18 cellular contexts compared by ENCODE assay signal in genomic region chr2:54531558-54531957, GRCh38.
DNase-seq lines count a peak whose midpoint lies in the region; ATAC-seq and TF ChIP-seq lines count a peak whose summit lies in the region.
"Had no signal": no experiment of that assay in that cellular context is flagged by ENCODE, and none has a peak within 500 bp of the region (broad histone marks: within the 10 kb centered on the region; RNA-seq: fewer than 3 reads in every experiment).

No MANE protein-coding gene starts in this region.

- no peaks in the 10 kb centered on the region for H3K27me3 Mint-ChIP-seq in HFFc6 (ENCODE audit: insufficient read depth)

- H3K36me3 Mint-ChIP-seq in HFFc6 (ENCODE audit: low read depth): peaks cover 42% of the 10 kb centered on the region
- H3K36me3 Mint-ChIP-seq: activated CD8-positive, alpha-beta memory T cell treated with anti-CD3 and anti-CD28 coated beads, Interleukin-2, amount 10 ng/mL, durations not matched to agents 7 days and 5 days; activated naive CD4-positive, alpha-beta T cell treated with anti-CD3 and anti-CD28 coated beads, Interleukin-2, amount 50 U/mL, for 72 hours had no signal

- no peaks in the 10 kb centered on the region for H3K9me3 ChIP-seq in skeletal muscle satellite cell (replicated peaks; ENCODE audit: low read length)
- no peaks in the 10 kb centered on the region for H3K9me3 ChIP-seq in MM.1S (replicated peaks; ENCODE audit: insufficient read depth, low read length)

- no peak overlapping the region for H2AFZ ChIP-seq in MM.1S (ENCODE audit: low read length)

- H3K4me1 Mint-ChIP-seq in HFFc6 (ENCODE audit: low read depth): peaks cover 58% of the 10 kb centered on the region

- H3K79me2 ChIP-seq in MM.1S (ENCODE audit: low read length): peaks cover 17% of the 10 kb centered on the region

- no peaks in the 10 kb centered on the region for H3K9me2 ChIP-seq in MM.1S (replicated peaks; ENCODE audit: insufficient read depth, low read length)

- peak overlapping the region; percentile 34 for H3K9ac ChIP-seq in skeletal muscle satellite cell (ENCODE audit: low read depth, low read length)
- H3K9ac ChIP-seq in MM.1S (ENCODE audit: low read length): no peak overlapping the region

- H3K27ac ChIP-seq in adipose tissue (ENCODE audit: low read depth, low read length) (peak overlapping the region; percentile 15), MM.1S (ENCODE audit: low read length) (no peak overlapping the region)
- H3K27ac ChIP-seq: WERI-Rb-1 had no signal

- 65 to 73% (median 72%) methylated on average over 5 of the region's 5 CpGs for WGBS in adipose tissue, 3 donors

- no peak for TF ChIP-seq CTCF in HFFc6 (IDR thresholded peaks at IDR 0.05)
- no peak for TF ChIP-seq CTCF in fibroblast of villous mesenchyme (IDR thresholded peaks at IDR 0.05; ENCODE audit: insufficient read depth, low read depth, low read length)
- no peak for TF ChIP-seq CTCF in MM.1S (IDR thresholded peaks at IDR 0.05; ENCODE audit: low read length)

- DNase-seq in HFFc6: peak; percentile 36
- DNase-seq in fibroblast of villous mesenchyme (ENCODE audit: low read depth): peak; percentile 78
- no peak for DNase-seq in activated effector memory CD4-positive, alpha-beta T cell treated with Interleukin-2 at 50 U/mL for 16 hours
- DNase-seq in MM.1S: no peak
- no peak for DNase-seq in stimulated activated naive CD8-positive, alpha-beta T cell treated with anti-CD3 and anti-CD28 coated beads, Interleukin-15, Interleukin-2, amounts not matched to agents 100 U/mL and 50 U/mL, for 24 hours
- DNase-seq: activated CD8-positive, alpha-beta memory T cell treated with anti-CD3 and anti-CD28 coated beads, Interleukin-2, amount 10 ng/mL, durations not matched to agents 7 days and 5 days; NCI-H1436; NCI-H526 treated with DMSO at 0.1 percent for 48 hours; SHP77; stimulated activated CD4-positive, alpha-beta T cell treated with anti-CD3 and anti-CD28 coated beads, Interleukin-2, amount 100 ng/mL, for 48 hours; stimulated activated naive CD4-positive, alpha-beta T cell treated with Interleukin-2 at 50 U/mL for 16 hours; WERI-Rb-1 had no signal

- H3F3A ChIP-seq in MM.1S (ENCODE audit: insufficient read depth, low read length): peaks cover 32% of the 10 kb centered on the region

- H3K9me3 Mint-ChIP-seq in HFFc6: no peaks in the 10 kb centered on the region
- H3K9me3 Mint-ChIP-seq: activated naive CD4-positive, alpha-beta T cell treated with anti-CD3 and anti-CD28 coated beads, Interleukin-2, amount 50 U/mL, for 72 hours; CD14-positive monocyte; dendritic cell treated with granulocyte-macrophage colony-stimulating factor and Interleukin-4, amounts not matched to agents 40 ng/mL and 50 ng/mL, for 4 days had no signal

- H3K4me3 Mint-ChIP-seq in HFFc6: peak overlapping the region; percentile 61
- H3K4me3 Mint-ChIP-seq: activated CD8-positive, alpha-beta memory T cell treated with anti-CD3 and anti-CD28 coated beads, Interleukin-2, amount 10 ng/mL, durations not matched to agents 7 days and 5 days; CD14-positive monocyte; dendritic cell treated with granulocyte-macrophage colony-stimulating factor and Interleukin-4, amounts not matched to agents 40 ng/mL and 50 ng/mL, for 4 days had no signal

- peak overlapping the region; percentile 86 for H3K27ac Mint-ChIP-seq in HFFc6
- H3K27ac Mint-ChIP-seq: activated CD8-positive, alpha-beta memory T cell treated with anti-CD3 and anti-CD28 coated beads, Interleukin-2, amount 10 ng/mL, durations not matched to agents 7 days and 5 days; activated naive CD4-positive, alpha-beta T cell treated with anti-CD3 and anti-CD28 coated beads, Interleukin-2, amount 50 U/mL, for 72 hours; dendritic cell treated with granulocyte-macrophage colony-stimulating factor and Interleukin-4, amounts not matched to agents 40 ng/mL and 50 ng/mL, for 4 days had no signal

- H3K36me3 ChIP-seq in skeletal muscle satellite cell (ENCODE audit: insufficient read depth, low read length) (peaks cover 48% of the 10 kb centered on the region), MM.1S (replicated peaks; ENCODE audit: insufficient read depth, low read length) (no peaks in the 10 kb centered on the region)

- H3K27me3 ChIP-seq in skeletal muscle satellite cell (ENCODE audit: control insufficient read depth, insufficient read depth, low read length): no peaks in the 10 kb centered on the region
- H3K27me3 ChIP-seq in MM.1S (replicated peaks; ENCODE audit: insufficient read depth, low read length): no peaks in the 10 kb centered on the region

- H3K4me1 ChIP-seq in skeletal muscle satellite cell (ENCODE audit: control insufficient read depth, insufficient read depth, low read length) (peaks cover 28% of the 10 kb centered on the region), MM.1S (ENCODE audit: low read length) (peaks cover 42% of the 10 kb centered on the region)

- H3K4me3 ChIP-seq in fibroblast of villous mesenchyme (ENCODE audit: low read depth, low read length) (no peak overlapping the region), skeletal muscle satellite cell (ENCODE audit: low read length) (no peak overlapping the region), MM.1S (ENCODE audit: low read length) (no peak overlapping the region)

- no peak for ATAC-seq in HG03457 (IDR thresholded peaks at IDR 0.05; ENCODE audit: unreplicated experiment)
- ATAC-seq in stimulated activated naive CD8-positive, alpha-beta T cell treated with anti-CD3 and anti-CD28 coated beads, Interleukin-15, Interleukin-2, amounts not matched to agents 100 U/mL and 50 U/mL, for 24 hours: no peak
- ATAC-seq: activated CD8-positive, alpha-beta memory T cell treated with anti-CD3 and anti-CD28 coated beads, Interleukin-2, amount 10 ng/mL, durations not matched to agents 7 days and 5 days; activated naive CD4-positive, alpha-beta T cell treated with anti-CD3 and anti-CD28 coated beads, Interleukin-2, amount 50 U/mL, for 72 hours had no signal

- H4K20me1 ChIP-seq in MM.1S (ENCODE audit: insufficient read depth, low read length): no peaks in the 10 kb centered on the region

- H3K4me2 ChIP-seq in skeletal muscle satellite cell (ENCODE audit: low read length) (peak overlapping the region; percentile 44), MM.1S (ENCODE audit: low read depth, low read length) (no peak overlapping the region)

Comparison
In these comparisons a context has a peak if more than half of its experiments do, and no peak if none do; other contexts are left out.
1. DNase-seq: peak in HFFc6 (single experiment) and fibroblast of villous mesenchyme (single experiment); none in activated effector memory CD4-positive, alpha-beta T cell treated with Interleukin-2 at 50 U/mL for 16 hours (single experiment), MM.1S (single experiment) and stimulated activated naive CD8-positive, alpha-beta T cell treated with anti-CD3 and anti-CD28 coated beads, Interleukin-15, Interleukin-2, amounts not matched to agents 100 U/mL and 50 U/mL, for 24 hours (single experiment).